ENCODE assay signal across 10 cellular contexts in the genomic region with DNA sequence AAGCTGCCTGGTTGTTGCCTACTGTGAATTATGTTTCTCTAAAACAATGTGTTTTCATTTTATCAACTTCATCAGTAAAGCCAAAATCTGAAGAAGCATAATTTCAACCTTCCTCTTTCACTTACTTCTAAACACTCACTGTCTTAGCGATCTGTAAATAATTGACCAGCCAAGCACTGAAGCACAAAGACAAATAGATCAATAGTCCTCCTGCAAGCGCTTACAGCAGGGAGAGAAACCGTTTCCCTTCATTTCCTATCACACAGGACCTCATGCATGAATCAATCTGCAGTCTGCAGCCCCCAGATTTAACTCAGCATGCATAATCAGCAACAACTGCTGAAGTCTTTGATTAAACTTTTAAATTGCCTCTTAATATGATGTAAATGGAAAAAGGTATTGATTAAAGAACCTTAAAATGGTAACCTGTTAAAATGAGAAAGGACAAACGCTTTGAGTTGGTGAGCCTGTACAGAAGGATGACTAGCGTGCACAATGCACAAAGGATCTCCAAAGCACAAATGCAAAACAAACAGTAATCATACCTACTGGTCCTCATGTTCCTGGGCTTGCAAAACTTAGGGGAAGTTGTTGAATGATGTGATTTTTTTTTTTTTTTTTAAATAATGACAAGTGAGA.
DNase-seq lines count a peak whose midpoint lies in the region; ATAC-seq and TF ChIP-seq lines count a peak whose summit lies in the region.
"Had no signal": no experiment of that assay in that cellular context is flagged by ENCODE, and none has a peak within 500 bp of the region (broad histone marks: within the 10 kb centered on the region; RNA-seq: fewer than 3 reads in every experiment).

No MANE protein-coding gene starts in this region.

- no peaks in the 10 kb centered on the region for H3K27me3 ChIP-seq in H9 (ENCODE audit: insufficient read depth, low read length)
- H3K27me3 ChIP-seq: upper lobe of left lung had no signal

- H2BK12ac ChIP-seq in H9 (ENCODE audit: insufficient read length, low read depth, low read length): no peak overlapping the region

- DNase-seq in mucosa of gallbladder (ENCODE audit: low spot score) (peak; percentile 14), HT-29 (ENCODE audit: low spot score) (no peak), H9 (no peak), SHP77 treated with DMSO at 0.1 percent for 48 hours (lab: John Stamatoyannopoulos, UW) (no peak), NCI-H774 (lab: John Stamatoyannopoulos, UW) (no peak)
- DNase-seq: upper lobe of left lung had no signal

- H3K4ac ChIP-seq in H9 (ENCODE audit: low read depth, low read length): no peak overlapping the region

- no peak overlapping the region for H3K4me2 ChIP-seq in H9 (ENCODE audit: insufficient read depth, insufficient read length, low read length)

- H3K79me1 ChIP-seq in H9 (ENCODE audit: insufficient read depth, low read depth, low read length, poor library complexity, severe bottlenecking): no peaks in the 10 kb centered on the region

- H3K79me2 ChIP-seq in H9 (ENCODE audit: insufficient read depth, low read length): no peaks in the 10 kb centered on the region

- H4K20me1 ChIP-seq in H9 (ENCODE audit: control insufficient read depth, insufficient read depth, insufficient read length): no peaks in the 10 kb centered on the region

- H2BK20ac ChIP-seq in H9 (ENCODE audit: low read depth, low read length, poor library complexity, severe bottlenecking): no peak overlapping the region

- H2BK15ac ChIP-seq in H9 (ENCODE audit: low read depth, low read length): no peak overlapping the region

- H4K91ac ChIP-seq in H9 (ENCODE audit: insufficient read length, low read depth, low read length): no peak overlapping the region

- no peaks in the 10 kb centered on the region for H3K23me2 ChIP-seq in H9 (ENCODE audit: insufficient read length, low read depth, low read length, poor library complexity, severe bottlenecking)

- no peak overlapping the region for H3K18ac ChIP-seq in H9 (ENCODE audit: insufficient read length, low read depth, low read length)

- H2BK5ac ChIP-seq in H9 (ENCODE audit: insufficient read length, low read length): no peak overlapping the region

- H2AFZ ChIP-seq in H9 (ENCODE audit: low read length): no peak overlapping the region

- H3K36me3 Mint-ChIP-seq in H9 (ENCODE audit: insufficient read depth in 1 of 3, low read depth in 3 of 3): no peaks in the 10 kb centered on the region

- no CpG with 5 or more reads among the region's 5 CpGs for WGBS in H9 (ENCODE audit: extremely low coverage, insufficient read length, low lambda C conversion rate)

- H3K56ac ChIP-seq in H9 (ENCODE audit: insufficient read length, low read depth, low read length): no peak overlapping the region

- H3K4me3 Mint-ChIP-seq in H9: no peak overlapping the region

- no peak overlapping the region for H3K9ac ChIP-seq in H9 (ENCODE audit: extremely low read depth, insufficient read length, low read length)

- no peak overlapping the region for H4K5ac ChIP-seq in H9 (ENCODE audit: insufficient read length, low read depth, low read length)

- no peak overlapping the region for H2AK5ac ChIP-seq in H9 (ENCODE audit: insufficient read length, low read length)

- no peak overlapping the region for H4K8ac ChIP-seq in H9 (replicated peaks; ENCODE audit: insufficient read length, low read depth, low read length)

- no peak overlapping the region for H3K27ac ChIP-seq in H9 (ENCODE audit: insufficient read length, low read depth, low read length)
- H3K27ac ChIP-seq: upper lobe of left lung had no signal

- H3K27ac Mint-ChIP-seq in H9: no peak overlapping the region

- no peaks in the 10 kb centered on the region for H3K9me3 ChIP-seq in H9 (ENCODE audit: control insufficient read depth, low read depth, low read length)
- H3K9me3 ChIP-seq: upper lobe of left lung had no signal

- no peaks in the 10 kb centered on the region for H3K4me1 ChIP-seq in H9 (ENCODE audit: insufficient read depth, low read length)
- H3K4me1 ChIP-seq: upper lobe of left lung had no signal

- H3K27me3 Mint-ChIP-seq in H9 (ENCODE audit: low read depth): no peaks in the 10 kb centered on the region

- no peak overlapping the region for H3K23ac ChIP-seq in H9 (ENCODE audit: insufficient read length, low read depth, low read length)

- ATAC-seq in GM19023 (IDR thresholded peaks at IDR 0.05; ENCODE audit: unreplicated experiment) (peak; percentile 87), GM21723 (IDR thresholded peaks at IDR 0.05; ENCODE audit: unreplicated experiment) (peak; percentile 46), HG03342 (IDR thresholded peaks at IDR 0.05; ENCODE audit: unreplicated experiment) (peak; percentile 63)
- ATAC-seq: sciatic nerve had no signal

- no peak overlapping the region for H2BK120ac ChIP-seq in H9 (ENCODE audit: low read depth, low read length, poor library complexity, severe bottlenecking)

- no peak overlapping the region for H3K14ac ChIP-seq in H9 (ENCODE audit: insufficient read depth, low read length)

- no peak for TF ChIP-seq CTCF in H9 (conservative IDR thresholded peaks at IDR 0.05)

- H3K4me1 Mint-ChIP-seq in H9: peaks cover 3% of the 10 kb centered on the region in 2 experiments; a peak in 3 of 4 replicates

- H3K9me3 Mint-ChIP-seq in H9: no peaks in the 10 kb centered on the region

- H3T11ph ChIP-seq in H9 (ENCODE audit: low read length): no peak overlapping the region
